ENCODE assay signal across 8 cellular contexts in the genomic region with DNA sequence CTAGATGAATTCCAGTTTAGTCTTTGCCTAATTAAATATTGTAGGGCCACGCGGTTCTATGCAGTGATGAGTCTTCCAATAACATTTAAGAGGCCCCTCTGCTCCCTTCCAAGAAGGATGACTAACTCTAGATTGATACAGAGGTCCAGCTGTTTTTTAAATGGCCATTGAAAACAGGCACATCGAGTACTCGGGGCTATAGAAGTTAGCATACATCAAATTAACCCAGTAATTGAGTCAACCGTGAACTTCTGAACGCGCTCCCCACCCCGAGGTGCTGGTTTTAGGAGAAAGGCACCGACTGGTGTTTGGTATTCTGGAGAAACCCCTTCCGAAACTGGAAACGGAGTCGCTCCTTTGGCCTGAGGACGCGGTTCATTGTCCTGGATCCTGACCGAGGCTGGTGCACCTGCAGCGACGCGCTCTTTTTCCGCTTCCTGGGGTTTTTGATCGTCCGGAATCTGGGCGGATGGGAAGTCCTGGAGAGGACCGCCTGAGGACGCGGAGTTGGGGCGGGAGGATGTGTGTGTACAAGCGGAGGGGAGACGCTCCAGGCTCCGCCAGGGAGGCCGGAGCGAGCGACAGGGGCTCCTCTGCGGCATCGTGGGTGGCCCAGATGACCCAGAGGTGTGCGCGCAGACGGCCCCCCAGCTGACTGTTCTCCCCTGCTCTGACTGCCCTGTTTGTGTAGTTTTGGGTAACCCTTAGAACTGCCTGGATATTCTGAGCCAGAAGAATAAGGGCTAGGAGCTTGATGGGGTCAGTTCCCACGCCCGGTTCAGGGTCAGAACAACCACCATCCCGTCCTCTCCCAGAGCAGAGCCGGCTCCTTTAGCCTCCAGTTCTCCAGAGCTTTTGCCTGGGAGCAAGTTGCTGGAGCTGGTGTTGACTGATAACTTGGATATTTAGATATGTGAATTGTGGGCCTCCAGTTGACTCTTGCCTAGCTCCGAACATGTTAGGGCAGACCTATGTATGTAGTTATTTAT. TPM values are rescaled to one million over a fixed set of nuclear protein-coding genes. Genes with fewer than 3 reads are reported as not detected.
DNase-seq lines count a peak whose midpoint lies in the region; ATAC-seq and TF ChIP-seq lines count a peak whose summit lies in the region.

No MANE protein-coding gene starts in this region.

- peaks cover 6% of the 10 kb centered on the region for H3K4me1 Mint-ChIP-seq in activated naive CD8-positive, alpha-beta T cell treated with anti-CD3 and anti-CD28 coated beads, Interleukin-2, amount 10 ng/mL, durations not matched to agents 7 days and 5 days

- H3K9me2 ChIP-seq in PC-9 (ENCODE audit: insufficient read depth) = no peaks in the 10 kb centered on the region

- WGBS in ovary, 3 donors = 5 to 6% (median 5%) methylated on average over 40 to 42 of the region's 42 CpGs

- TF ChIP-seq POLR2A in ovary (IDR thresholded peaks at IDR 0.05) = no peak

- H3K4me3 ChIP-seq in A673 (ENCODE audit: low read depth, low read length, poor library complexity, severe bottlenecking) (peak overlapping the region; percentile 57), PC-9 (peak overlapping the region; percentile 48), ovary (peak overlapping the region; percentile 66)

- no peak for TF ChIP-seq EP300 in ovary (IDR thresholded peaks at IDR 0.05)

- peaks cover 2% of the 10 kb centered on the region for H3K36me3 Mint-ChIP-seq in activated naive CD8-positive, alpha-beta T cell treated with anti-CD3 and anti-CD28 coated beads, Interleukin-2, amount 10 ng/mL, durations not matched to agents 7 days and 5 days

- ATAC-seq in GM18870 (IDR thresholded peaks at IDR 0.05; ENCODE audit: unreplicated experiment) (peak; percentile 38), HG03280 (IDR thresholded peaks at IDR 0.05; ENCODE audit: unreplicated experiment) (peak; percentile 33)
- ATAC-seq in activated naive CD8-positive, alpha-beta T cell treated with anti-CD3 and anti-CD28 coated beads, Interleukin-2, amount 10 ng/mL, durations not matched to agents 7 days and 5 days (ENCODE audit: low read depth) = peak; percentile 25

- H3K9me3 ChIP-seq in A673 (ENCODE audit: low read depth, low read length, poor library complexity, severe bottlenecking) (no peaks in the 10 kb centered on the region), PC-9 (ENCODE audit: insufficient read depth, low read depth) (no peaks in the 10 kb centered on the region), ovary (no peaks in the 10 kb centered on the region)

- no peaks in the 10 kb centered on the region for H3K4me1 ChIP-seq in A673 (ENCODE audit: insufficient read depth, low read length, poor library complexity, severe bottlenecking)
- H3K4me1 ChIP-seq in PC-9 (replicated peaks; ENCODE audit: insufficient read depth) = no peaks in the 10 kb centered on the region
- H3K4me1 ChIP-seq in ovary (ENCODE audit: insufficient read depth) = peaks cover 3% of the 10 kb centered on the region

- no peaks in the 10 kb centered on the region for H4K20me1 ChIP-seq in PC-9 (ENCODE audit: insufficient read depth)

- no peaks in the 10 kb centered on the region for H3K36me3 ChIP-seq in A673 (ENCODE audit: insufficient read depth, low read length, poor library complexity, severe bottlenecking)
- no peaks in the 10 kb centered on the region for H3K36me3 ChIP-seq in PC-9 (ENCODE audit: low read depth)
- H3K36me3 ChIP-seq in ovary = no peaks in the 10 kb centered on the region

- H3K79me2 ChIP-seq in PC-9 (ENCODE audit: low read depth) = no peaks in the 10 kb centered on the region

- no peaks in the 10 kb centered on the region for H3F3A ChIP-seq in PC-9 (ENCODE audit: insufficient read depth, low read depth)

- peaks cover 3% of the 10 kb centered on the region for H3K27me3 Mint-ChIP-seq in activated naive CD8-positive, alpha-beta T cell treated with anti-CD3 and anti-CD28 coated beads, Interleukin-2, amount 10 ng/mL, durations not matched to agents 7 days and 5 days

- H3K27ac Mint-ChIP-seq in activated naive CD8-positive, alpha-beta T cell treated with anti-CD3 and anti-CD28 coated beads, Interleukin-2, amount 10 ng/mL, durations not matched to agents 7 days and 5 days = peak overlapping the region; percentile 46

- peak overlapping the region; percentile 74 for H2AFZ ChIP-seq in PC-9

- H3K4me2 ChIP-seq in PC-9 = peak overlapping the region; percentile 59

- TF ChIP-seq CTCF in A673 (conservative IDR thresholded peaks at IDR 0.05; ENCODE audit: low read depth, low read length) (no peak), PC-9 (conservative IDR thresholded peaks at IDR 0.05) (no peak), ovary (IDR thresholded peaks at IDR 0.05) (no peak)

- H3K27ac ChIP-seq in A673 (ENCODE audit: low read depth, low read length, poor library complexity, severe bottlenecking) (peak overlapping the region; percentile 52), PC-9 (no peak overlapping the region), ovary (peak overlapping the region; percentile 63 to 76)

- H3K9me3 Mint-ChIP-seq in activated naive CD8-positive, alpha-beta T cell treated with anti-CD3 and anti-CD28 coated beads, Interleukin-2, amount 10 ng/mL, durations not matched to agents 7 days and 5 days = no peaks in the 10 kb centered on the region

- DNase-seq in A673 (ENCODE audit: low spot score) (peak; percentile 79), PC-9 (peak in 1 of 2 experiments; percentile 14), cardiac septum (ENCODE audit: low spot score) (peak; percentile 78), ovary (peak; percentile 25 to 53 (median 47)), ureter (ENCODE audit: low spot score) (peak; percentile 83)
- peak; percentile 50 for DNase-seq in activated naive CD8-positive, alpha-beta T cell treated with anti-CD3 and anti-CD28 coated beads, Interleukin-2, amount 10 ng/mL, durations not matched to agents 7 days and 5 days

- POLR2A ChIA-PET in A673 (lab: Charles Lee; ENCODE audit: low non-redundant PET) = no interaction called here
- POLR2A ChIA-PET in PC-9 (lab: Charles Lee; ENCODE audit: unreplicated experiment) = no interaction called here
- POLR2A ChIA-PET in activated naive CD8-positive, alpha-beta T cell treated with anti-CD3 and anti-CD28 coated beads, Interleukin-2, amount 10 ng/mL, durations not matched to agents 7 days and 5 days (lab: Charles Lee) = interaction anchor here (1.0 kb wide), 1 partner anchor 141 kb away, joined by 3 read pairs; no protein-coding TSS in a partner anchor

- CTCF ChIA-PET in A673 (lab: Charles Lee) (interaction anchor here (1.1 kb wide), 1 partner anchor 21 kb away, joined by 6 read pairs; no protein-coding TSS in a partner anchor), PC-9 (lab: Charles Lee) (interaction anchor here (0.7 kb wide), 1 partner anchor 84 kb away, joined by 3 read pairs; a partner anchor contains a TSS)

- BruUV-seq in A673 (replicated peaks; lab: Mats Ljungman, UMichigan) = TSS peak; percentile 92
- BruUV-seq in PC-9 (replicated peaks; lab: Mats Ljungman, UMichigan) = TSS peak; percentile 50

- H3K27me3 ChIP-seq in A673 (replicated peaks; ENCODE audit: insufficient read depth, low read depth, low read length, poor library complexity) (no peaks in the 10 kb centered on the region), PC-9 (ENCODE audit: insufficient read depth, low read depth) (no peaks in the 10 kb centered on the region), ovary (no peaks in the 10 kb centered on the region)

- intact Hi-C loops in A673 (cut with micrococcal nuclease; ENCODE audit: unreplicated experiment) (no loop called here), PC-9 (cut with micrococcal nuclease; ENCODE audit: unreplicated experiment) (loop anchor here (10.0 kb wide), 1 partner anchor 894 kb away; a partner anchor contains a TSS), cardiac septum (cut with DNase I) (loop anchor here (1.0 kb wide), 1 partner anchor 83 kb away; a partner anchor contains a TSS), ovary (cut with DNase I) (no loop called here)

- H3K4me3 Mint-ChIP-seq in activated naive CD8-positive, alpha-beta T cell treated with anti-CD3 and anti-CD28 coated beads, Interleukin-2, amount 10 ng/mL, durations not matched to agents 7 days and 5 days = peak overlapping the region; percentile 92

RNA-seq across cellular contexts. Expression of a gene that starts 0.7 kb away (rescaled TPM):
- total RNA-seq in A673 (2021) (8.2 and 12.0 TPM in 2 replicates), PC-9 (2021) (2.4 and 3.6 TPM in 2 replicates), cardiac septum (3.7 TPM), ovary (10 to 100 TPM in 1 of 7 donors, 1 to 10 TPM in 6; 3.4 to 17.2 (median 5.2) TPM), ureter (25.5 TPM)
- total RNA-seq in activated naive CD8-positive, alpha-beta T cell treated with anti-CD3 and anti-CD28 coated beads, Interleukin-2, amount 10 ng/mL, durations not matched to agents 7 days and 5 days = 1 to 10 TPM; 5.8 to 6.2 TPM
- polyA plus RNA-seq in ovary = 1 to 10 TPM; 3.7 to 5.5 TPM

RNA-seq across cellular contexts. Expression of a gene that starts 29.3 kb away (rescaled TPM):
- total RNA-seq in A673 (2021) = 0.34 and 0.39 TPM in 2 replicates
- total RNA-seq in PC-9 (2021) = 0.48 and 0.57 TPM in 2 replicates
- under 1 TPM; 0.48 to 0.80 TPM for total RNA-seq in activated naive CD8-positive, alpha-beta T cell treated with anti-CD3 and anti-CD28 coated beads, Interleukin-2, amount 10 ng/mL, durations not matched to agents 7 days and 5 days
- 0.35 TPM for total RNA-seq in cardiac septum
- total RNA-seq in ovary = 10 to 100 TPM in 1 of 7 donors, 1 to 10 TPM in 1, under 1 TPM in 5; 0.47 to 10.1 (median 0.81) TPM
- under 1 TPM; 0.07 to 0.29 TPM for polyA plus RNA-seq in ovary
- total RNA-seq in ureter = 2.5 TPM

Comparison
In these comparisons a context has a peak if more than half of its experiments do, and no peak if none do; other contexts are left out.
1. intact Hi-C loops: an anchor here in PC-9 (10.0 kb wide) and cardiac septum (1.0 kb wide); none called in A673 and ovary.